ENCODE assay signal across 17 cellular contexts in the genomic region with DNA sequence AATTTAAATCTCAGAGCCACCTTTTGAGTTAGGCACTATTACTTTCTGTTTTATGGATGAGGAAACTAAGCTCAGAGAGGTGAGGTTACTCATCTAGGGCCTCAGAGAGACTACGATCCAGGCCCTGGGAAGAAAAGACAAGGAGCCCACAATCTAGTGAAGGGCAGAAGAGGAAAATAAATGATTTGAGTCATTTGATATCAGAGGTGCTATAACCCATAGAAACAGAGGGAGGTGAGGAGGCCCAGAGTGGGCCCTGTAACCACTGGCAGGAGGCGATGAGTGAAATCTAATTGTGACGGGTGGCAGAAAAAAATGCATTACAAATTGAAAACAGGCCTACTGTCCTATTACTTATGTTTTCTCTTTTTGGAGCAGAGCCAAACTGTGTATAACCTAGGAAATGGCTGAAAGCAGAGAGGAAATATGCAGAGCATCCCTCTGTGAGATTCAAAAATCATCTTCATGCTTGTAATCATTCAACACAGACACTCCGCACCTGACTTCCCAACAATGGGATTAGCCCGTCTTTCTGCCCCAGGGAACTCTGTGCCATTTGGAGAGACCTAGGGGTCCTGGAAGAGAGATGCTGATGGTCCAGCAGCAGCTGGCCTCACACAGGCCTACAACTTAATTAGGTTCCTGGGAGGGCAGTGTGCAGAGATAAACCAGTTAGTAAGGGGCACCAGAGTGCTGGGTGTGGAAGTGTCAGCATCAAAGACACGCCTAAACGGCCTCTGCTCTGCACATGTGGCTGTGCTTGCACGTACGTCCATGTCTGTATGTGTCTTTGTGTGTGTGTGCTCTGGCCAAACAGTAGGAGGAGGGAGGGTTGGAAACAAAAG. TPM values are rescaled to one million over a fixed set of nuclear protein-coding genes. Genes with fewer than 3 reads are reported as not detected.
DNase-seq lines count a peak whose midpoint lies in the region; FAIRE-seq and TF ChIP-seq lines count a peak whose summit lies in the region.
"Had no signal": no experiment of that assay in that cellular context is flagged by ENCODE, and none has a peak within 500 bp of the region (broad histone marks: within the 10 kb centered on the region; RNA-seq: fewer than 3 reads in every experiment).

No MANE protein-coding gene starts in this region.

- H3K27me3 ChIP-seq in mesenchymal stem cell (ENCODE audit: control insufficient read depth in 1 of 2, insufficient read depth in 1 of 2, low read length in 2 of 2): peaks cover 0 to 13% of the 10 kb centered on the region in 2 experiments
- H3K27me3 ChIP-seq: esophagus muscularis mucosa, upper lobe of left lung had no signal

- H4K8ac ChIP-seq in mesenchymal stem cell (ENCODE audit: low read length): peak overlapping the region; percentile 74

- no peaks in the 10 kb centered on the region for H3K9me3 ChIP-seq in mesenchymal stem cell (ENCODE audit: control insufficient read depth, low read length)
- H3K9me3 ChIP-seq: esophagus muscularis mucosa, upper lobe of left lung had no signal

- DNase-seq in COR-L47 (lab: John Stamatoyannopoulos, UW) (peak; percentile 20), NCI-H146 treated with DMSO at 0.1 percent for 48 hours (lab: John Stamatoyannopoulos, UW; ENCODE audit: unreplicated experiment) (peak; percentile 49), astrocyte of the spinal cord (ENCODE audit: low read depth, low spot score) (peak; percentile 11), mesenchymal stem cell (peak; percentile 76), NCI-H510A (lab: John Stamatoyannopoulos, UW) (no peak), T-helper 9 cell (no peak), urothelium cell line (ENCODE audit: low spot score) (no peak), activated T-cell treated with anti-CD3 and anti-CD28 coated beads for 4 hours (no peak)
- DNase-seq: activated naive CD8-positive, alpha-beta T cell treated with anti-CD3 and anti-CD28 coated beads for 36 hours; Karpas-422; NCI-H2029; stimulated activated CD4-positive, alpha-beta T cell treated with anti-CD3 and anti-CD28 coated beads, Interleukin-2, amount 100 ng/mL, for 24 hours; SW 1271 had no signal

- H2BK12ac ChIP-seq in mesenchymal stem cell (ENCODE audit: low read length in 2 of 2): peak overlapping the region; percentile 80 to 92

- no peak overlapping the region for H3K23ac ChIP-seq in mesenchymal stem cell (ENCODE audit: low read length in 2 of 2)

- H3K4ac ChIP-seq in mesenchymal stem cell (ENCODE audit: low read depth in 1 of 2, low read length in 2 of 2): no peak overlapping the region

- in situ Hi-C loops in astrocyte of the spinal cord (cut with HindIII; ENCODE audit: low sequenced_read_pairs): no loop called here

- no peak overlapping the region for H2BK120ac ChIP-seq in mesenchymal stem cell (ENCODE audit: low read depth, low read length)

- H3K14ac ChIP-seq in mesenchymal stem cell (ENCODE audit: low read length in 2 of 2): peak overlapping the region in 1 of 2 experiments; percentile 13

- H2AFZ ChIP-seq in mesenchymal stem cell (ENCODE audit: low read depth, low read length): peak overlapping the region; percentile 30

- TF ChIP-seq CTCF in astrocyte of the spinal cord (IDR thresholded peaks at IDR 0.05; ENCODE audit: low read depth, low read length): no peak

- H3K9ac ChIP-seq in mesenchymal stem cell (ENCODE audit: low read length): peak overlapping the region; percentile 46

- H4K91ac ChIP-seq in mesenchymal stem cell (ENCODE audit: low read length): peak overlapping the region; percentile 83

- peaks cover 12% of the 10 kb centered on the region for H3K4me1 ChIP-seq in mesenchymal stem cell (ENCODE audit: control insufficient read depth, insufficient read depth, low read depth, low read length)
- H3K4me1 ChIP-seq: upper lobe of left lung had no signal

- H2AK5ac ChIP-seq in mesenchymal stem cell (ENCODE audit: low read length, severe bottlenecking): no peak overlapping the region

- no peak for FAIRE-seq in urothelium cell line (lab: Jason Lieb, UNC)
- FAIRE-seq: colon, GM12878 had no signal

- no peaks in the 10 kb centered on the region for H3K79me1 ChIP-seq in mesenchymal stem cell (replicated peaks; ENCODE audit: low read length, poor library complexity, severe bottlenecking)

- no peak overlapping the region for H2BK15ac ChIP-seq in mesenchymal stem cell (ENCODE audit: low read depth, poor library complexity, severe bottlenecking)

- 72% methylated on average over 9 of the region's 9 CpGs for WGBS in mesenchymal stem cell

- no peak overlapping the region for H2BK5ac ChIP-seq in mesenchymal stem cell (ENCODE audit: low read depth, low read length, poor library complexity, severe bottlenecking)

- H3K36me3 ChIP-seq in mesenchymal stem cell (ENCODE audit: control insufficient read depth in 1 of 2, insufficient read depth in 2 of 2, low read depth in 1 of 2, low read length in 2 of 2): no peaks in the 10 kb centered on the region
- H3K36me3 ChIP-seq: upper lobe of left lung had no signal

- H3K4me3 ChIP-seq in astrocyte of the spinal cord (ENCODE audit: low read depth, low read length): no peak overlapping the region
- H3K4me3 ChIP-seq in mesenchymal stem cell (ENCODE audit: insufficient read depth in 1 of 2, low read depth in 1 of 2, low read length in 2 of 2): peak overlapping the region in 1 of 2 experiments; percentile 13
- H3K4me3 ChIP-seq: esophagus muscularis mucosa, GM12878, upper lobe of left lung had no signal

- H3K4me2 ChIP-seq in mesenchymal stem cell (ENCODE audit: low read length, poor library complexity, severe bottlenecking): no peak overlapping the region

- H3K27ac ChIP-seq in mesenchymal stem cell (ENCODE audit: low read length, poor library complexity, severe bottlenecking): peak overlapping the region; percentile 30
- H3K27ac ChIP-seq: esophagus muscularis mucosa had no signal

- peak overlapping the region; percentile 69 to 71 for H3K18ac ChIP-seq in mesenchymal stem cell (ENCODE audit: low read depth in 1 of 2, low read length in 2 of 2)

RNA-seq across cellular contexts. Expression of a gene that starts 41.9 kb away (rescaled TPM):
- polyA plus RNA-seq in mesenchymal stem cell (2013, experiment 1 of 2): 0.18 TPM
- polyA plus RNA-seq in mesenchymal stem cell (2013, experiment 2 of 2): 0.16 TPM

Comparison
In these comparisons a context has a peak if more than half of its experiments do, and no peak if none do; other contexts are left out.
1. DNase-seq: peak in COR-L47 (single experiment), NCI-H146 treated with DMSO at 0.1 percent for 48 hours (single experiment), astrocyte of the spinal cord (single experiment) and mesenchymal stem cell (single experiment); none in NCI-H510A (single experiment), T-helper 9 cell (single experiment), urothelium cell line (single experiment) and activated T-cell treated with anti-CD3 and anti-CD28 coated beads for 4 hours (single experiment).